14 cellular contexts compared by ENCODE assay signal in genomic region chr20:37823276-37823980, GRCh38.
DNase-seq lines count a peak whose midpoint lies in the region; ATAC-seq, FAIRE-seq and TF ChIP-seq lines count a peak whose summit lies in the region.
"Had no signal": no experiment of that assay in that cellular context is flagged by ENCODE, and none has a peak within 500 bp of the region (broad histone marks: within the 10 kb centered on the region; RNA-seq: fewer than 3 reads in every experiment).

No MANE protein-coding gene starts in this region.

- intact Hi-C loops in mammary epithelial cell (cut with micrococcal nuclease) (no loop called here), breast epithelium (cut with DNase I; ENCODE audit: low total_unique reads) (no loop called here)

- H4K20me1 ChIP-seq in mammary epithelial cell (ENCODE audit: insufficient read depth, low read length), result no peaks in the 10 kb centered on the region
- no peaks in the 10 kb centered on the region for H4K20me1 ChIP-seq in hepatocyte (ENCODE audit: insufficient read depth, poor library complexity, severe bottlenecking)

- BruUV-seq in mammary epithelial cell (replicated peaks; lab: Mats Ljungman, UMichigan), result no TSS peak

- no peak for TF ChIP-seq CTCF in mammary epithelial cell (conservative IDR thresholded peaks at IDR 0.05 in 1 of 2, IDR thresholded peaks at IDR 0.05 in 1 of 2; ENCODE audit: extremely low read depth in 1 of 2, insufficient read depth in 1 of 2, low read depth in 1 of 2, low read length in 2 of 2)
- no peak for TF ChIP-seq CTCF in breast epithelium (IDR thresholded peaks at IDR 0.05)
- TF ChIP-seq CTCF in WTC11 (IDR thresholded peaks at IDR 0.05), result no peak
- TF ChIP-seq CTCF in hepatocyte (IDR thresholded peaks at IDR 0.05; ENCODE audit: poor library complexity), result no peak

- H3K4me1 Mint-ChIP-seq in WTC11, result peaks cover 35% of the 10 kb centered on the region
- peaks cover 15 to 33% of the 10 kb centered on the region in 2 donors for H3K4me1 Mint-ChIP-seq in stimulated activated naive B cell treated with anti-CD40 and anti-IgM and Interleukin-4, amounts not matched to agents 10 μg/mL and 1 μg/mL and 100 μg/mL, for 72 hours

- no peak overlapping the region for H3K27ac ChIP-seq in mammary epithelial cell (ENCODE audit: insufficient read depth, low read depth, low read length)
- H3K27ac ChIP-seq in breast epithelium, result no peak overlapping the region
- H3K27ac ChIP-seq in hepatocyte, result peak overlapping the region; percentile 76
- H3K27ac ChIP-seq: spleen had no signal

- ATAC-seq in WTC11, result peak; percentile 57
- peak in 1 of 2 donors; percentile 64 for ATAC-seq in stimulated activated naive B cell treated with anti-CD40 and anti-IgM and Interleukin-4, amounts not matched to agents 10 μg/mL and 1 μg/mL and 100 μg/mL, for 72 hours (replicated peaks)

- H3K36me3 ChIP-seq in mammary epithelial cell (ENCODE audit: insufficient read depth, low read length), result no peaks in the 10 kb centered on the region
- H3K36me3 ChIP-seq in breast epithelium, result no peaks in the 10 kb centered on the region
- H3K36me3 ChIP-seq in hepatocyte (replicated peaks; ENCODE audit: insufficient read depth, low read depth), result no peaks in the 10 kb centered on the region

- H3K9ac ChIP-seq in mammary epithelial cell (ENCODE audit: insufficient read depth, low read length), result no peak overlapping the region

- H2AFZ ChIP-seq in mammary epithelial cell (ENCODE audit: low read depth, low read length) (no peak overlapping the region), hepatocyte (no peak overlapping the region)

- no peak for FAIRE-seq in GM12892 (lab: Jason Lieb, UNC)

- H3K4me3 Mint-ChIP-seq in WTC11, result no peak overlapping the region
- peak overlapping the region in 1 of 2 donors; percentile 11 for H3K4me3 Mint-ChIP-seq in stimulated activated naive B cell treated with anti-CD40 and anti-IgM and Interleukin-4, amounts not matched to agents 10 μg/mL and 1 μg/mL and 100 μg/mL, for 72 hours

- H3K27me3 ChIP-seq in mammary epithelial cell (ENCODE audit: insufficient read depth, low read length) (no peaks in the 10 kb centered on the region), breast epithelium (no peaks in the 10 kb centered on the region), hepatocyte (no peaks in the 10 kb centered on the region)
- H3K27me3 ChIP-seq: spleen had no signal

- dilution Hi-C loops in mammary epithelial cell (cut with HindIII; ENCODE audit: low sequenced_read_pairs), result no loop called here

- WGBS in mammary epithelial cell (ENCODE audit: low coverage, missing lambda C conversion rate), result 96% methylated on average over 5 of the region's 7 CpGs
- WGBS in hepatocyte (ENCODE audit: low lambda C conversion rate, missing lambda C conversion rate), result 31% methylated on average over 7 of the region's 7 CpGs

- H3K4me3 ChIP-seq in mammary epithelial cell (replicated peaks in 1 of 3; ENCODE audit: insufficient read depth in 1 of 3, low read depth in 2 of 3, low read length in 3 of 3) (no peak overlapping the region), breast epithelium (no peak overlapping the region), hepatocyte (no peak overlapping the region)
- H3K4me3 ChIP-seq: spleen had no signal

- H3K27ac Mint-ChIP-seq in WTC11, result peak overlapping the region; percentile 0; the same call in 1 of the 2 replicates
- peak overlapping the region; percentile 80 for H3K27ac Mint-ChIP-seq in stimulated activated naive B cell treated with anti-CD40 and anti-IgM and Interleukin-4, amounts not matched to agents 10 μg/mL and 1 μg/mL and 100 μg/mL, for 72 hours

- TF ChIP-seq POLR2A in breast epithelium (IDR thresholded peaks at IDR 0.05) (no peak), GM12892 (IDR thresholded peaks at IDR 0.05; ENCODE audit: low read depth, low read length) (no peak)

- no peaks in the 10 kb centered on the region for H3K27me3 Mint-ChIP-seq in WTC11 (ENCODE audit: low read depth)
- H3K27me3 Mint-ChIP-seq in stimulated activated naive B cell treated with anti-CD40 and anti-IgM and Interleukin-4, amounts not matched to agents 10 μg/mL and 1 μg/mL and 100 μg/mL, for 72 hours, result no peaks in the 10 kb centered on the region

- POLR2A ChIA-PET in WTC11 (lab: Charles Lee), result no interaction called here

- in situ Hi-C loops in mammary epithelial cell (cut with MboI; ENCODE audit: low sequenced_read_pairs in 2 of 2), result no loop called here

- H3K9me3 ChIP-seq in mammary epithelial cell (replicated peaks; ENCODE audit: insufficient read depth, low read length), result no peaks in the 10 kb centered on the region
- H3K9me3 ChIP-seq in breast epithelium, result no peaks in the 10 kb centered on the region
- no peaks in the 10 kb centered on the region for H3K9me3 ChIP-seq in hepatocyte (ENCODE audit: low read depth)
- H3K9me3 ChIP-seq: spleen had no signal

- H3K4me1 ChIP-seq in mammary epithelial cell (ENCODE audit: insufficient read depth, low read length) (peaks cover 11% of the 10 kb centered on the region), breast epithelium (no peaks in the 10 kb centered on the region), hepatocyte (ENCODE audit: insufficient read depth) (peaks cover 27% of the 10 kb centered on the region)

- H3K4me2 ChIP-seq in mammary epithelial cell (ENCODE audit: insufficient read depth, low read depth, low read length) (no peak overlapping the region), hepatocyte (peak overlapping the region; percentile 54)

- no peaks in the 10 kb centered on the region for H3K79me2 ChIP-seq in mammary epithelial cell (ENCODE audit: insufficient read depth, low read length)
- H3K79me2 ChIP-seq in hepatocyte, result no peaks in the 10 kb centered on the region

- no peaks in the 10 kb centered on the region for H3K9me3 Mint-ChIP-seq in WTC11
- no peaks in the 10 kb centered on the region for H3K9me3 Mint-ChIP-seq in stimulated activated naive B cell treated with anti-CD40 and anti-IgM and Interleukin-4, amounts not matched to agents 10 μg/mL and 1 μg/mL and 100 μg/mL, for 72 hours

- peak; percentile 52 for DNase-seq in mammary epithelial cell
- DNase-seq in breast epithelium (ENCODE audit: low spot score in 2 of 2), result no peak
- no peak for DNase-seq in WTC11 (ENCODE audit: low spot score)
- DNase-seq in hepatocyte (ENCODE audit: low spot score), result peak; percentile 58
- no peak for DNase-seq in stimulated activated naive B cell treated with anti-CD40 and anti-IgM and Interleukin-4, amounts not matched to agents 10 μg/mL and 1 μg/mL and 100 μg/mL, for 72 hours
- DNase-seq in 8988T, result no peak
- DNase-seq in GM12892 (ENCODE audit: insufficient read length), result no peak
- no peak for DNase-seq in activated effector memory CD4-positive, alpha-beta T cell treated with Interleukin-2 at 50 U/mL for 16 hours
- DNase-seq: activated T-cell treated with anti-CD3 and anti-CD28 coated beads for 4 hours; cerebellar nuclear complex; MV-4-11; spleen; stimulated activated CD8-positive, alpha-beta memory T cell treated with anti-CD3 and anti-CD28 coated beads, Interleukin-4, amount 100 ng/mL, for 48 hours; T1000 had no signal

- H3K9me2 ChIP-seq in hepatocyte (replicated peaks; ENCODE audit: insufficient read depth), result no peaks in the 10 kb centered on the region

- H3K36me3 Mint-ChIP-seq in WTC11, result no peaks in the 10 kb centered on the region
- H3K36me3 Mint-ChIP-seq in stimulated activated naive B cell treated with anti-CD40 and anti-IgM and Interleukin-4, amounts not matched to agents 10 μg/mL and 1 μg/mL and 100 μg/mL, for 72 hours, result peaks cover 20 to 45% of the 10 kb centered on the region in 2 donors

- CTCF ChIA-PET in mammary epithelial cell (lab: Charles Lee; ENCODE audit: low non-redundant PET) (no interaction called here), WTC11 (lab: Charles Lee) (interaction anchor here (1.2 to 2.3 kb wide), 4 partner anchors 19 to 398 kb away, joined by 3 to 7 read pairs (median 5); no protein-coding TSS in a partner anchor)

TF ChIP-seq in WTC11, 78 proteins besides CTCF, POLR2A, EP300 and RAD21 (continues in another document):
- TF ChIP-seq PRDM15 (CRISPR knock-in tag; IDR thresholded peaks at IDR 0.05) (no peak), JUN (CRISPR knock-in tag; IDR thresholded peaks at IDR 0.05) (no peak)
- TF ChIP-seq, protein P1, sequence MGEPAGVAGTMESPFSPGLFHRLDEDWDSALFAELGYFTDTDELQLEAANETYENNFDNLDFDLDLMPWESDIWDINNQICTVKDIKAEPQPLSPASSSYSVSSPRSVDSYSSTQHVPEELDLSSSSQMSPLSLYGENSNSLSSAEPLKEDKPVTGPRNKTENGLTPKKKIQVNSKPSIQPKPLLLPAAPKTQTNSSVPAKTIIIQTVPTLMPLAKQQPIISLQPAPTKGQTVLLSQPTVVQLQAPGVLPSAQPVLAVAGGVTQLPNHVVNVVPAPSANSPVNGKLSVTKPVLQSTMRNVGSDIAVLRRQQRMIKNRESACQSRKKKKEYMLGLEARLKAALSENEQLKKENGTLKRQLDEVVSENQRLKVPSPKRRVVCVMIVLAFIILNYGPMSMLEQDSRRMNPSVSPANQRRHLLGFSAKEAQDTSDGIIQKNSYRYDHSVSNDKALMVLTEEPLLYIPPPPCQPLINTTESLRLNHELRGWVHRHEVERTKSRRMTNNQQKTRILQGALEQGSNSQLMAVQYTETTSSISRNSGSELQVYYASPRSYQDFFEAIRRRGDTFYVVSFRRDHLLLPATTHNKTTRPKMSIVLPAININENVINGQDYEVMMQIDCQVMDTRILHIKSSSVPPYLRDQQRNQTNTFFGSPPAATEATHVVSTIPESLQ (CRISPR knock-in tag; IDR thresholded peaks at IDR 0.05), result no peak

Comparison
In these comparisons a context has a peak if more than half of its experiments do, and no peak if none do; other contexts are left out.
1. DNase-seq: peak in mammary epithelial cell (single experiment) and hepatocyte (single experiment); none in breast epithelium (0 of 2), WTC11 (single experiment), stimulated activated naive B cell treated with anti-CD40 and anti-IgM and Interleukin-4, amounts not matched to agents 10 μg/mL and 1 μg/mL and 100 μg/mL, for 72 hours (single experiment), 8988T (single experiment), GM12892 (single experiment) and activated effector memory CD4-positive, alpha-beta T cell treated with Interleukin-2 at 50 U/mL for 16 hours (single experiment).